ENCODE assay signal across 8 cellular contexts in the genomic region with DNA sequence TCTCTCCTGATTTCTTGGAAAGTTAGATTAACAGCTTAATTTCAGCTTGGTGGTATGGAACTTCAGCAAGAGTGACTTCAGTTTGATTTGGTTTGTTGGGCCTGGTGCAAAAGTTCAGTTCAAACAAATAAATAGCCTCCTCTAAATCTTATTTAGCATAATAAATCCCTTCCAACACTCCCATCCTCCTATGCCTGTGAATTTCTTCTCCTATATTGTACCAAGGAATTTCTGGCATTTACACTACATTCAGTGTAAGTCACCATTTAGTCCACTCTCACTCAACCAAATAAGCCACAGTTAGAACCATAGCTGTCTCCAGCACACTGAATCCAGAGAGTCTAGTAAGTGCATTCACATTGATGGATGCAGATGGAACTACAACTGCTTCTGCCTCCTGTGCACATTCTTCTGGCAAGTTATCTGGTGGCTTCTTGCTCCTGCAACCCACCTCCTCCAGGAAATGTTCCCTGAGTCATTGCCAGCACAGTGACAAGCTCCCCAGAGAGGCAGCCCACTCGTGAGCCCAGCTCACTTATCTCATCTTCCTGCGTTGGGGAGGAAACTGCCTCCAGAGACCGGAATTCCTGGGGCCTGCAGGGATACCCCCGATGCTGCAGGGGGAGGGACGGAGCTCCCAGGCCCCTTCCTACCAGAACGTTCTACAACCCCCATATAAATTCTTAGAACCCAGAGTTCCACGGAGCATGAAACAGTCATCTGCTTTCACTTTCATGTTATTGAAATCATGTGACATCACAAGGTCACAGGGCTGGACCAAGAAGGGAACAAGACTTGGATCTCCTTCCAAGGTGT.
DNase-seq lines count a peak whose midpoint lies in the region; ATAC-seq and TF ChIP-seq lines count a peak whose summit lies in the region.

No MANE protein-coding gene starts in this region.

- H3K4me1 Mint-ChIP-seq in chondrocyte (ENCODE audit: low read depth) = peaks cover 8% of the 10 kb centered on the region

- H3K27me3 Mint-ChIP-seq in chondrocyte (ENCODE audit: low read depth) = peaks cover 4% of the 10 kb centered on the region

- H3K36me3 Mint-ChIP-seq in chondrocyte (ENCODE audit: low read depth) = no peaks in the 10 kb centered on the region

- no TSS peak for BruUV-seq in Panc1 (replicated peaks; lab: Mats Ljungman, UMichigan)

- peaks cover 2% of the 10 kb centered on the region for H3K9me3 Mint-ChIP-seq in chondrocyte (ENCODE audit: low read depth)

- TF ChIP-seq CTCF in Panc1 (IDR thresholded peaks at IDR 0.05) (no peak), chondrocyte (IDR thresholded peaks at IDR 0.05) (no peak)

- intact Hi-C loops in Panc1 (cut with micrococcal nuclease; ENCODE audit: unreplicated experiment) = no loop called here

- H3K27ac ChIP-seq in Panc1 (ENCODE audit: low read length) = peak overlapping the region; percentile 29; the same call in 1 of the 2 replicates

- peak overlapping the region; percentile 17 for H3K4me3 Mint-ChIP-seq in chondrocyte (ENCODE audit: unreplicated experiment)

- H3K4me1 ChIP-seq in Panc1 (ENCODE audit: control insufficient read depth, insufficient read depth, low read length) = no peaks in the 10 kb centered on the region

- POLR2A ChIA-PET in Panc1 (lab: Charles Lee) = no interaction called here

- in situ Hi-C loops in ACHN (cut with HindIII; ENCODE audit: low pct_ligation_motif_present, low pct_unique_long_range_greater_than_20kb, low sequenced_read_pairs) (no loop called here), Panc1 (cut with HindIII; ENCODE audit: low pct_unique_long_range_greater_than_20kb, low sequenced_read_pairs) (no loop called here)

- CTCF ChIA-PET in Panc1 (lab: Charles Lee) = no interaction called here

- H3K27me3 ChIP-seq in Panc1 (ENCODE audit: control insufficient read depth, insufficient read depth, low read length) = no peaks in the 10 kb centered on the region

- H3K9me3 ChIP-seq in Panc1 (ENCODE audit: control insufficient read depth, insufficient read depth, low read depth, low read length) = no peaks in the 10 kb centered on the region

- H3K36me3 ChIP-seq in Panc1 (ENCODE audit: control insufficient read depth, insufficient read depth, low read length) = no peaks in the 10 kb centered on the region

- DNase-seq in ACHN = peak; percentile 33
- peak; percentile 8 for DNase-seq in Panc1 (ENCODE audit: low read depth, low spot score)
- no peak for DNase-seq in chondrocyte (ENCODE audit: low spot score)
- DNase-seq in pons (ENCODE audit: low spot score) = peak; percentile 2
- DNase-seq in NCI-H146 treated with DMSO at 0.1 percent for 48 hours (lab: John Stamatoyannopoulos, UW; ENCODE audit: unreplicated experiment) = no peak
- no peak for DNase-seq in central memory CD4-positive, alpha-beta T cell

- ATAC-seq in GM18909 (IDR thresholded peaks at IDR 0.05; ENCODE audit: poor library complexity, unreplicated experiment) = peak; percentile 65
- peak; percentile 56; the same call in 1 of the 2 replicates for ATAC-seq in Panc1
- no peak for ATAC-seq in GM21717 (IDR thresholded peaks at IDR 0.05; ENCODE audit: unreplicated experiment)

- no peak overlapping the region for H3K27ac Mint-ChIP-seq in chondrocyte (ENCODE audit: unreplicated experiment)

- peak overlapping the region; percentile 18 to 52 for H3K4me3 ChIP-seq in Panc1 (ENCODE audit: low read depth in 2 of 2, low read length in 2 of 2)

Comparison
In these comparisons a context has a peak if more than half of its experiments do, and no peak if none do; other contexts are left out.
1. DNase-seq: peak in ACHN (single experiment), Panc1 (single experiment) and pons (single experiment); none in chondrocyte (single experiment), NCI-H146 treated with DMSO at 0.1 percent for 48 hours (single experiment) and central memory CD4-positive, alpha-beta T cell (single experiment).